Comparison of ENCODE assay signal across 21 cellular contexts in the genomic region with DNA sequence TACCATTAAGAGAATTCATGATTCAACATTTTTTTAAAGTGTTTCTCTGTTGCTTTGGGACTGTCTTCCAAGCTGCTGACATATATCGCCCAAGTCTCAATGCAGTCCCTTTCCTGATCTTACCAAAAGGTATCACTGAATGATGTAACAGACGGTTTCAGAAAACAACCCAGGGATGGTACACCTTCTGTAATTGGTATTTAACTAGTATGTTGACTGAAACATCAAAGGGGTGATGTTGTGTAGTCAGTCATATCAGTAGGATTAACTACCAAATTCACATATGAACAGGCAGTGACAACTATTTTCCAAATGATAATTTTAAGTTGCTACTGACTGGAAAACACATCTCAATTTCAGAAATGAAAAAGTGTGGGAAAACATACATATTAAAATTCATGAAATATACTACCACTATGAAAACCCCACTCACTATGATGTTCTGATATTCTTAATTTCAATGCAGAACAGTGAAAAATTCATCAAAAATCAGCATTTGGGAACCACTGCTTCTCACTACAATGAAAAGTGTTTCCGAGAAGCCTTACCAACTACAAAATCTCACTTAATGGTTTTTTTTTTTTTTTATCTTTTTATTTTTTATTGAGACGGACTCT. TPM values are rescaled to one million over a fixed set of nuclear protein-coding genes. Genes with fewer than 3 reads are reported as not detected.
DNase-seq lines count a peak whose midpoint lies in the region; ATAC-seq, FAIRE-seq and TF ChIP-seq lines count a peak whose summit lies in the region.
"Had no signal": no experiment of that assay in that cellular context is flagged by ENCODE, and none has a peak within 500 bp of the region (broad histone marks: within the 10 kb centered on the region; RNA-seq: fewer than 3 reads in every experiment).

No MANE protein-coding gene starts in this region.

- peaks cover 16% of the 10 kb centered on the region for H3K36me3 Mint-ChIP-seq in activated CD4-positive, alpha-beta T cell treated with anti-CD3 and anti-CD28 coated beads for 36 hours (ENCODE audit: low read depth)
- H3K36me3 Mint-ChIP-seq in activated naive CD8-positive, alpha-beta T cell treated with anti-CD3 and anti-CD28 coated beads, Interleukin-2, amount 50 U/mL, for 24 hours (ENCODE audit: low read depth): peaks cover 10% of the 10 kb centered on the region

- no peak for TF ChIP-seq POLR2A in HepG2 (IDR thresholded peaks at IDR 0.05; ENCODE audit: insufficient read depth in 1 of 2, low read depth in 2 of 2, low read length in 2 of 2)
- no peak for TF ChIP-seq POLR2A in right lobe of liver (IDR thresholded peaks at IDR 0.05)
- no peak for TF ChIP-seq POLR2A in H54 (IDR thresholded peaks at IDR 0.05; ENCODE audit: low read depth, low read length)

- H3K4me2 ChIP-seq in HepG2 (ENCODE audit: low read depth, low read length): no peak overlapping the region

- H3K79me2 ChIP-seq in HepG2 (ENCODE audit: insufficient read depth, low read length): peaks cover 81% of the 10 kb centered on the region

- H3K27ac ChIP-seq in HepG2 (ENCODE audit: extremely low read length, insufficient read depth, low read length): no peak overlapping the region
- no peak overlapping the region for H3K27ac ChIP-seq in right lobe of liver
- H3K27ac ChIP-seq: Peyer's patch had no signal

- H3K27ac Mint-ChIP-seq in activated CD4-positive, alpha-beta T cell treated with anti-CD3 and anti-CD28 coated beads for 36 hours: peak overlapping the region; percentile 23
- peak overlapping the region; percentile 21 for H3K27ac Mint-ChIP-seq in activated naive CD8-positive, alpha-beta T cell treated with anti-CD3 and anti-CD28 coated beads, Interleukin-2, amount 50 U/mL, for 24 hours
- H3K27ac Mint-ChIP-seq: IgD-negative memory B cell had no signal

- 96% methylated on average over 4 of the region's 4 CpGs for WGBS in HepG2 (ENCODE audit: low lambda C conversion rate)
- 86% methylated on average over 4 of the region's 4 CpGs for WGBS in right lobe of liver (ENCODE audit: insufficient coverage, low coverage, low lambda C conversion rate, missing lambda C conversion rate)

- CTCF ChIA-PET in activated CD4-positive, alpha-beta T cell treated with anti-CD3 and anti-CD28 coated beads for 36 hours (lab: Charles Lee): no interaction called here
- CTCF ChIA-PET in HepG2 (lab: Yijun Ruan, JAX; ENCODE audit: low intra/inter-chr PET ratio, low total read pairs): no interaction called here

- H3K4me1 Mint-ChIP-seq in activated CD4-positive, alpha-beta T cell treated with anti-CD3 and anti-CD28 coated beads for 36 hours: peaks cover 51% of the 10 kb centered on the region
- H3K4me1 Mint-ChIP-seq in activated naive CD8-positive, alpha-beta T cell treated with anti-CD3 and anti-CD28 coated beads, Interleukin-2, amount 50 U/mL, for 24 hours: peaks cover 37% of the 10 kb centered on the region

- H3K9me3 ChIP-seq in HepG2 (ENCODE audit: low read length): no peaks in the 10 kb centered on the region
- H3K9me3 ChIP-seq in right lobe of liver: no peaks in the 10 kb centered on the region
- H3K9me3 ChIP-seq: Peyer's patch had no signal

- no peaks in the 10 kb centered on the region for H3K27me3 Mint-ChIP-seq in activated CD4-positive, alpha-beta T cell treated with anti-CD3 and anti-CD28 coated beads for 36 hours
- H3K27me3 Mint-ChIP-seq in activated naive CD8-positive, alpha-beta T cell treated with anti-CD3 and anti-CD28 coated beads, Interleukin-2, amount 50 U/mL, for 24 hours: no peaks in the 10 kb centered on the region
- H3K27me3 Mint-ChIP-seq: IgD-negative memory B cell had no signal

- POLR2A ChIA-PET in activated CD4-positive, alpha-beta T cell treated with anti-CD3 and anti-CD28 coated beads for 36 hours (lab: Charles Lee): no interaction called here
- POLR2A ChIA-PET in HepG2 (lab: Yijun Ruan, JAX): no interaction called here

- H3K9me3 Mint-ChIP-seq in activated CD4-positive, alpha-beta T cell treated with anti-CD3 and anti-CD28 coated beads for 36 hours (ENCODE audit: low read depth): no peaks in the 10 kb centered on the region
- no peaks in the 10 kb centered on the region for H3K9me3 Mint-ChIP-seq in activated naive CD8-positive, alpha-beta T cell treated with anti-CD3 and anti-CD28 coated beads, Interleukin-2, amount 50 U/mL, for 24 hours
- H3K9me3 Mint-ChIP-seq: IgD-negative memory B cell had no signal

- peaks cover 0 to 1% of the 10 kb centered on the region in 2 experiments; a peak in 3 of 5 replicates for H3K36me3 ChIP-seq in HepG2 (replicated peaks in 1 of 2; ENCODE audit: control insufficient read depth in 1 of 2, insufficient read depth in 2 of 2, low read length in 2 of 2)
- H3K36me3 ChIP-seq in right lobe of liver: no peaks in the 10 kb centered on the region
- H3K36me3 ChIP-seq: Peyer's patch had no signal

- H3K4me3 ChIP-seq in HepG2 (replicated peaks in 1 of 3; ENCODE audit: insufficient read depth in 1 of 3, low read depth in 2 of 3, low read length in 3 of 3) (no peak overlapping the region), right lobe of liver (no peak overlapping the region)
- H3K4me3 ChIP-seq: Peyer's patch had no signal

- no peak overlapping the region for H3K4me3 Mint-ChIP-seq in activated CD4-positive, alpha-beta T cell treated with anti-CD3 and anti-CD28 coated beads for 36 hours
- H3K4me3 Mint-ChIP-seq in activated naive CD8-positive, alpha-beta T cell treated with anti-CD3 and anti-CD28 coated beads, Interleukin-2, amount 50 U/mL, for 24 hours: no peak overlapping the region
- H3K4me3 Mint-ChIP-seq: IgD-negative memory B cell had no signal

- FAIRE-seq in HepG2 (lab: Jason Lieb, UNC): no peak
- FAIRE-seq in H54 (lab: Jason Lieb, UNC): no peak
- FAIRE-seq: GM12891 had no signal

- no peak overlapping the region for H3K9ac ChIP-seq in HepG2 (ENCODE audit: insufficient read depth, low read depth, low read length)

- no peak overlapping the region for H2AFZ ChIP-seq in HepG2 (ENCODE audit: low read length)

- H4K20me1 ChIP-seq in HepG2 (ENCODE audit: insufficient read depth, low read length): peaks cover 9% of the 10 kb centered on the region; the same call in 1 of the 2 replicates

- intact Hi-C loops in activated CD4-positive, alpha-beta T cell treated with anti-CD3 and anti-CD28 coated beads for 36 hours (cut with DNase I, micrococcal nuclease): loop anchor here in 1 of 2 experiments (2.0 kb wide), 1 partner anchor 58 kb away; no protein-coding TSS in a partner anchor
- intact Hi-C loops in HepG2 (cut with micrococcal nuclease; ENCODE audit: unreplicated experiment): no loop called here
- intact Hi-C loops in right lobe of liver (cut with DNase I): no loop called here

- TF ChIP-seq RAD21 in HepG2 (CRISPR knock-in tag; IDR thresholded peaks at IDR 0.05): no peak

- no peak for TF ChIP-seq CTCF in HepG2 (CRISPR knock-in tag; IDR thresholded peaks at IDR 0.05)
- no peak for TF ChIP-seq CTCF in right lobe of liver (IDR thresholded peaks at IDR 0.05)
- TF ChIP-seq CTCF in GM13977 (IDR thresholded peaks at IDR 0.05; ENCODE audit: extremely low read depth, insufficient read depth, missing control alignments): no peak

- in situ Hi-C loops in HepG2 (cut with HindIII; ENCODE audit: extremely low pct_ligation_motif_present, low pct_unique_long_range_greater_than_20kb): no loop called here
- in situ Hi-C loops in GM13977 (cut with MboI; ENCODE audit: low pct_unique_long_range_greater_than_20kb, low sequenced_read_pairs, unreplicated experiment): no loop called here

- TF ChIP-seq EP300 in HepG2 (IDR thresholded peaks at IDR 0.05; ENCODE audit: low read depth in 2 of 2, low read length in 2 of 2): no peak
- no peak for TF ChIP-seq EP300 in HepG2 (CRISPR knock-in tag; IDR thresholded peaks at IDR 0.05; ENCODE audit: borderline replicate concordance)

- H3K4me1 ChIP-seq in HepG2 (ENCODE audit: insufficient read depth, low read length): no peaks in the 10 kb centered on the region; the same call in 1 of the 2 replicates
- H3K4me1 ChIP-seq in right lobe of liver: no peaks in the 10 kb centered on the region
- H3K4me1 ChIP-seq: Peyer's patch had no signal

- BruUV-seq in HepG2 (replicated peaks; lab: Mats Ljungman, UMichigan): no TSS peak

- no peaks in the 10 kb centered on the region for H3K27me3 ChIP-seq in HepG2 (ENCODE audit: control insufficient read depth in 1 of 2, insufficient read depth in 2 of 2, low read length in 2 of 2)
- no peaks in the 10 kb centered on the region for H3K27me3 ChIP-seq in right lobe of liver
- H3K27me3 ChIP-seq: Peyer's patch had no signal

- peak; percentile 96 for ATAC-seq in activated CD4-positive, alpha-beta T cell treated with anti-CD3 and anti-CD28 coated beads for 36 hours
- ATAC-seq in HepG2: no peak
- no peak for ATAC-seq in right lobe of liver
- ATAC-seq in activated naive CD8-positive, alpha-beta T cell treated with anti-CD3 and anti-CD28 coated beads, Interleukin-2, amount 50 U/mL, for 24 hours: peak; percentile 84
- ATAC-seq: HCT116 had no signal

- DNase-seq in activated CD4-positive, alpha-beta T cell treated with anti-CD3 and anti-CD28 coated beads for 36 hours: peak; percentile 22
- DNase-seq in activated CD4-positive, alpha-beta T cell treated with anti-CD3 and anti-CD28 coated beads, Interleukin-2, amount 50 U/mL, for 4 hours: no peak
- DNase-seq in HepG2 (ENCODE audit: low spot score): no peak
- no peak for DNase-seq in right lobe of liver
- DNase-seq in activated naive CD8-positive, alpha-beta T cell treated with anti-CD3 and anti-CD28 coated beads, Interleukin-2, amount 50 U/mL, for 24 hours: no peak
- DNase-seq in HuH-7.5 (ENCODE audit: low spot score): no peak
- no peak for DNase-seq in H54 (ENCODE audit: insufficient read length, low spot score)
- DNase-seq in GM13977 (ENCODE audit: low spot score): no peak
- DNase-seq: 8988T, C1 segment of cervical spinal cord, COR-L47, NCI-H1417, NCI-H2029, NCI-H2171 treated with DMSO at 0.1 percent for 48 hours, NCI-H510A, NCI-H82, Peyer's patch, Right ventricle myocardium superior had no signal

RNA-seq across cellular contexts. Expression of a gene that starts 59.8 kb away (rescaled TPM):
- 10 to 100 TPM; 49.8 to 53.5 TPM for total RNA-seq in activated CD4-positive, alpha-beta T cell treated with anti-CD3 and anti-CD28 coated beads for 36 hours
- total RNA-seq in HepG2 (2016; rRNA removed; fragmentation: Illumina TruSeq; extraction: Trizol) (68.0 and 69.8 TPM in 2 replicates), right lobe of liver (10 to 100 TPM; 19.6 to 28.0 (median 23.2) TPM)
- 140 and 144 TPM in 2 replicates for total RNA-seq in HepG2 (2016; cell fraction: cytosol; rRNA removed; fragmentation: Illumina TruSeq; extraction: Trizol; ENCODE audit: low read depth)
- 65.7 and 68.0 TPM in 2 replicates for total RNA-seq in HepG2 (2016; cell fraction: insoluble cytoplasmic fraction; rRNA removed; fragmentation: Illumina TruSeq; extraction: Trizol)
- 143 and 162 TPM in 2 replicates for total RNA-seq in HepG2 (2016; cell fraction: membrane; rRNA removed; fragmentation: Illumina TruSeq; extraction: Trizol)
- total RNA-seq in HepG2 (2016; cell fraction: nucleus; rRNA removed; fragmentation: Illumina TruSeq; extraction: Trizol): 45.7 and 49.1 TPM in 2 replicates
- polyA plus RNA-seq in HepG2 (2011; rRNA removed): 69.3 and 81.6 TPM in 2 replicates
- 51.1 and 54.3 TPM in 2 replicates for polyA plus RNA-seq in HepG2 (2011; cell fraction: cytosol; rRNA removed)
- 35.0 and 37.6 TPM in 2 replicates for polyA plus RNA-seq in HepG2 (2011; cell fraction: nucleus; rRNA removed)
- 80.1 and 81.8 TPM in 2 replicates for polyA plus RNA-seq in HepG2 (2012)
- polyA plus RNA-seq in HepG2 (2016; cell fraction: cytosol; fragmentation: Illumina TruSeq; extraction: Trizol; ENCODE audit: low read depth): 152 and 156 TPM in 2 replicates
- polyA plus RNA-seq in HepG2 (2016; cell fraction: insoluble cytoplasmic fraction; fragmentation: Illumina TruSeq; extraction: Trizol; ENCODE audit: low read depth): 81.9 and 84.7 TPM in 2 replicates
- 169 and 183 TPM in 2 replicates for polyA plus RNA-seq in HepG2 (2016; cell fraction: membrane; fragmentation: Illumina TruSeq; extraction: Trizol; ENCODE audit: low read depth)
- polyA plus RNA-seq in HepG2 (2016; cell fraction: nucleus; fragmentation: Illumina TruSeq; extraction: Trizol; ENCODE audit: insufficient read depth, low read depth): 55.9 and 58.9 TPM in 2 replicates
- polyA minus RNA-seq in HepG2 (2011; rRNA and poly(A)+ RNA removed; ENCODE audit: low replicate concordance): 33.0 and 51.0 TPM in 2 replicates
- 36.1 and 40.9 TPM in 2 replicates for polyA minus RNA-seq in HepG2 (2011; cell fraction: cytosol; rRNA and poly(A)+ RNA removed)
- 48.9 and 60.9 TPM in 2 replicates for polyA minus RNA-seq in HepG2 (2011; cell fraction: nucleus; rRNA and poly(A)+ RNA removed)

Comparison
In these comparisons a context has a peak if more than half of its experiments do, and no peak if none do; other contexts are left out.
1. ATAC-seq: peak in activated CD4-positive, alpha-beta T cell treated with anti-CD3 and anti-CD28 coated beads for 36 hours (single experiment) and activated naive CD8-positive, alpha-beta T cell treated with anti-CD3 and anti-CD28 coated beads, Interleukin-2, amount 50 U/mL, for 24 hours (single experiment); none in HepG2 (single experiment) and right lobe of liver (0 of 4).